In the genomic region with DNA sequence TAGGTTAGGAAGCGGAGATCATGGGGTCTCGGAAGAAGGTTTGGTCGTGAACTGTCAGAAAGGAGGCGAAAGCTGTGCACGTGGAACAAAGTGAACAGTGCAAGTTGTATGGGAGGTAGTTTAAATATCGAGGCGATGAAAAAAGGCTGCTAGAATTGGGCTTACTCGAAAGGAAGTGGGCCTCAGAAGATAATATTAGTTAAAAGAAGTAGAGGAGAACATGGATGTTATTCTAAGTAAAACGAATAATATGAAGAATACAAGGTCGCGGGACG, we compare ENCODE assay signal across 8 cellular contexts. TPM values are rescaled to one million over a fixed set of nuclear protein-coding genes. Genes with fewer than 3 reads are reported as not detected.
DNase-seq lines count a peak whose midpoint lies in the region; ATAC-seq and TF ChIP-seq lines count a peak whose summit lies in the region.

No MANE protein-coding gene starts in this region.

- H3K27ac ChIP-seq in left ventricle myocardium inferior (replicated peaks) (peak overlapping the region; percentile 89), thymus (ENCODE audit: low read depth) (peak overlapping the region; percentile 90)

- H3K9me3 ChIP-seq in left ventricle myocardium inferior (replicated peaks) (no peaks in the 10 kb centered on the region), thymus (ENCODE audit: control insufficient read depth) (no peaks in the 10 kb centered on the region)

- DNase-seq in left ventricle myocardium inferior, result no peak
- DNase-seq in Right ventricle myocardium superior, result no peak
- no peak for DNase-seq in activated T-helper 1 cell treated with anti-CD3 and anti-CD28 coated beads, Interleukin-12 subunit alpha, Interleukin-12 subunit beta, Interleukin-2, Interleukin-4 antibody, amounts not matched to agents 30 ng/mL and 10 ng/mL and 1 ng/mL, durations not matched to agents 14 hours and 24 hours and 36 hours (ENCODE audit: low spot score)
- peak; percentile 4 for DNase-seq in inferior parietal cortex (ENCODE audit: extremely low spot score)
- DNase-seq in NCI-H1092 treated with DMSO at 0.1 percent for 48 hours (lab: John Stamatoyannopoulos, UW), result no peak
- DNase-seq in HK-2 (ENCODE audit: unreplicated experiment), result no peak
- DNase-seq in HuH-7.5 (ENCODE audit: low spot score), result no peak

- H3K4me1 ChIP-seq in left ventricle myocardium inferior (peaks cover 55% of the 10 kb centered on the region), thymus (ENCODE audit: control insufficient read depth, insufficient read depth, low read length) (peaks cover 14% of the 10 kb centered on the region)

- peak overlapping the region; percentile 96 for H3K4me3 Mint-ChIP-seq in activated T-helper 1 cell treated with anti-CD3 and anti-CD28 coated beads, Interleukin-12 subunit alpha, Interleukin-12 subunit beta, Interleukin-2, Interleukin-4 antibody, amounts not matched to agents 30 ng/mL and 10 ng/mL and 1 ng/mL, durations not matched to agents 14 hours and 24 hours and 36 hours

- under 1% methylated on average over 12 of the region's 12 CpGs for WGBS in thymus

- H3K4me3 ChIP-seq in left ventricle myocardium inferior, result peak overlapping the region; percentile 80
- peak overlapping the region; percentile 96 for H3K4me3 ChIP-seq in thymus (ENCODE audit: low read length)

- H3K27me3 ChIP-seq in left ventricle myocardium inferior (ENCODE audit: low read depth) (no peaks in the 10 kb centered on the region), thymus (ENCODE audit: control insufficient read depth, insufficient read depth) (no peaks in the 10 kb centered on the region)

- no peaks in the 10 kb centered on the region for H3K9me3 Mint-ChIP-seq in activated T-helper 1 cell treated with anti-CD3 and anti-CD28 coated beads, Interleukin-12 subunit alpha, Interleukin-12 subunit beta, Interleukin-2, Interleukin-4 antibody, amounts not matched to agents 30 ng/mL and 10 ng/mL and 1 ng/mL, durations not matched to agents 14 hours and 24 hours and 36 hours

- intact Hi-C loops in left ventricle myocardium inferior (cut with micrococcal nuclease) (no loop called here), Right ventricle myocardium superior (cut with DNase I) (no loop called here)
- intact Hi-C loops in activated T-helper 1 cell treated with anti-CD3 and anti-CD28 coated beads, Interleukin-12 subunit alpha, Interleukin-12 subunit beta, Interleukin-2, Interleukin-4 antibody, amounts not matched to agents 30 ng/mL and 10 ng/mL and 1 ng/mL, durations not matched to agents 14 hours and 24 hours and 36 hours (cut with micrococcal nuclease), result no loop called here

- H3K36me3 Mint-ChIP-seq in activated T-helper 1 cell treated with anti-CD3 and anti-CD28 coated beads, Interleukin-12 subunit alpha, Interleukin-12 subunit beta, Interleukin-2, Interleukin-4 antibody, amounts not matched to agents 30 ng/mL and 10 ng/mL and 1 ng/mL, durations not matched to agents 14 hours and 24 hours and 36 hours (ENCODE audit: low read depth), result peaks cover 27% of the 10 kb centered on the region

- no peak for TF ChIP-seq CTCF in left ventricle myocardium inferior (IDR thresholded peaks at IDR 0.05; ENCODE audit: borderline replicate concordance)

- H3K36me3 ChIP-seq in left ventricle myocardium inferior (peaks cover 13% of the 10 kb centered on the region), thymus (ENCODE audit: control insufficient read depth, insufficient read depth) (no peaks in the 10 kb centered on the region)

- peaks cover 50% of the 10 kb centered on the region for H3K4me1 Mint-ChIP-seq in activated T-helper 1 cell treated with anti-CD3 and anti-CD28 coated beads, Interleukin-12 subunit alpha, Interleukin-12 subunit beta, Interleukin-2, Interleukin-4 antibody, amounts not matched to agents 30 ng/mL and 10 ng/mL and 1 ng/mL, durations not matched to agents 14 hours and 24 hours and 36 hours (ENCODE audit: low read depth)

- H3K27me3 Mint-ChIP-seq in activated T-helper 1 cell treated with anti-CD3 and anti-CD28 coated beads, Interleukin-12 subunit alpha, Interleukin-12 subunit beta, Interleukin-2, Interleukin-4 antibody, amounts not matched to agents 30 ng/mL and 10 ng/mL and 1 ng/mL, durations not matched to agents 14 hours and 24 hours and 36 hours (ENCODE audit: insufficient read depth), result no peaks in the 10 kb centered on the region

- H3K27ac Mint-ChIP-seq in activated T-helper 1 cell treated with anti-CD3 and anti-CD28 coated beads, Interleukin-12 subunit alpha, Interleukin-12 subunit beta, Interleukin-2, Interleukin-4 antibody, amounts not matched to agents 30 ng/mL and 10 ng/mL and 1 ng/mL, durations not matched to agents 14 hours and 24 hours and 36 hours, result peak overlapping the region; percentile 89

- ATAC-seq in Right ventricle myocardium superior (ENCODE audit: poor library complexity), result no peak

RNA-seq across cellular contexts. Expression of a gene that starts 0.6 kb away (rescaled TPM):
- 10.8 TPM for total RNA-seq in left ventricle myocardium inferior
- 12.3 TPM for total RNA-seq in Right ventricle myocardium superior
- total RNA-seq in activated T-helper 1 cell treated with anti-CD3 and anti-CD28 coated beads, Interleukin-12 subunit alpha, Interleukin-12 subunit beta, Interleukin-2, Interleukin-4 antibody, amounts not matched to agents 30 ng/mL and 10 ng/mL and 1 ng/mL, durations not matched to agents 14 hours and 24 hours and 36 hours, result 68.3 and 72.8 TPM in 2 replicates
- 4.8 TPM for polyA plus RNA-seq in thymus

RNA-seq across cellular contexts. Expression of a gene that starts 0.7 kb away (rescaled TPM):
- total RNA-seq in left ventricle myocardium inferior (18.8 TPM), Right ventricle myocardium superior (13.3 TPM)
- 21.4 and 29.0 TPM in 2 replicates for total RNA-seq in activated T-helper 1 cell treated with anti-CD3 and anti-CD28 coated beads, Interleukin-12 subunit alpha, Interleukin-12 subunit beta, Interleukin-2, Interleukin-4 antibody, amounts not matched to agents 30 ng/mL and 10 ng/mL and 1 ng/mL, durations not matched to agents 14 hours and 24 hours and 36 hours
- 6.2 TPM for polyA plus RNA-seq in thymus
